In genomic region chrX:142601792-142602191, GRCh38 we compare ENCODE assay signal across 17 cellular contexts.
A peak's percentile ranks its signal among the peaks of the same experiment; 100 is the strongest.
DNase-seq lines count a peak whose midpoint lies in the region; ATAC-seq lines count a peak whose summit lies in the region.
"Had no signal": no experiment of that assay in that cellular context is flagged by ENCODE, and none has a peak within 500 bp of the region (broad histone marks: within the 10 kb centered on the region; RNA-seq: fewer than 3 reads in every experiment).

No MANE protein-coding gene starts in this region.

- intact Hi-C loops in right cardiac atrium (cut with DNase I) (no loop called here), Right ventricle myocardium inferior (cut with DNase I) (no loop called here)

- H3K27ac ChIP-seq in right cardiac atrium (ENCODE audit: low read length), result no peak overlapping the region
- H3K27ac ChIP-seq in effector memory CD4-positive, alpha-beta T cell (ENCODE audit: insufficient read depth, low read length, poor library complexity, severe bottlenecking), result no peak overlapping the region
- H3K27ac ChIP-seq: 22Rv1; A549; BLaER1 treated with 17β-estradiol and CSF1 and Interleukin-3, amounts not matched to agents 10 nM and 100 nM; C4-2B had no signal

- DNase-seq in right cardiac atrium (no peak), Right ventricle myocardium inferior (ENCODE audit: missing footprints) (no peak), inferior parietal cortex (ENCODE audit: extremely low spot score) (peak; percentile 2), superior temporal gyrus (ENCODE audit: extremely low spot score) (peak; percentile 10), amniotic stem cell (lab: John Stamatoyannopoulos, UW) (no peak)
- no peak for DNase-seq in effector memory CD4-positive, alpha-beta T cell
- DNase-seq: AML-193; Caco-2; Calu3; CD4-positive, alpha-beta T cell; CD8-positive, alpha-beta T cell; DMS79 treated with DMSO at 0.1 percent for 48 hours; GF-D8 had no signal

- no peaks in the 10 kb centered on the region for H3K36me3 ChIP-seq in effector memory CD4-positive, alpha-beta T cell (ENCODE audit: control insufficient read depth, insufficient read depth, low read length)
- H3K36me3 ChIP-seq: BLaER1 treated with 17β-estradiol and CSF1 and Interleukin-3, amounts not matched to agents 10 nM and 100 nM had no signal

- no peak overlapping the region for H3K4me3 ChIP-seq in right cardiac atrium (ENCODE audit: low read length)
- no peak overlapping the region for H3K4me3 ChIP-seq in effector memory CD4-positive, alpha-beta T cell (ENCODE audit: insufficient read depth, low read depth, low read length, poor library complexity, severe bottlenecking)
- H3K4me3 ChIP-seq: A549; BLaER1 treated with 17β-estradiol and CSF1 and Interleukin-3, amounts not matched to agents 10 nM and 100 nM had no signal

- 36% methylated on average over 5 of the region's 5 CpGs for WGBS in right cardiac atrium

- no peaks in the 10 kb centered on the region for H3K4me1 ChIP-seq in right cardiac atrium (ENCODE audit: control insufficient read depth, insufficient read depth, low read length)
- no peaks in the 10 kb centered on the region for H3K4me1 ChIP-seq in effector memory CD4-positive, alpha-beta T cell (ENCODE audit: control insufficient read depth, insufficient read depth, low read length, poor library complexity, severe bottlenecking)
- H3K4me1 ChIP-seq: A549; BLaER1 treated with 17β-estradiol and CSF1 and Interleukin-3, amounts not matched to agents 10 nM and 100 nM; Caco-2 had no signal

- peak; percentile 51 to 71 for ATAC-seq in right cardiac atrium
- no peak for ATAC-seq in Right ventricle myocardium inferior
- ATAC-seq: A549; CD8-positive, alpha-beta T cell had no signal

- H3K9me3 ChIP-seq in right cardiac atrium (ENCODE audit: control insufficient read depth, low read length), result no peaks in the 10 kb centered on the region
- H3K9me3 ChIP-seq in effector memory CD4-positive, alpha-beta T cell (ENCODE audit: control insufficient read depth, low read length), result no peaks in the 10 kb centered on the region
- H3K9me3 ChIP-seq: A549; BLaER1 treated with 17β-estradiol and CSF1 and Interleukin-3, amounts not matched to agents 10 nM and 100 nM; Caco-2 had no signal

- no peaks in the 10 kb centered on the region for H3K27me3 ChIP-seq in right cardiac atrium (ENCODE audit: control insufficient read depth, insufficient read depth)
- no peaks in the 10 kb centered on the region for H3K27me3 ChIP-seq in effector memory CD4-positive, alpha-beta T cell (replicated peaks; ENCODE audit: control insufficient read depth, insufficient read depth, low read length, poor library complexity, severe bottlenecking)

Comparison
In these comparisons a context has a peak if more than half of its experiments do, and no peak if none do; other contexts are left out.
1. DNase-seq: peak in inferior parietal cortex (single experiment) and superior temporal gyrus (single experiment); none in right cardiac atrium (0 of 3), Right ventricle myocardium inferior (single experiment), amniotic stem cell (single experiment) and effector memory CD4-positive, alpha-beta T cell (0 of 3).